In genomic region chr18:3451166-3451988, GRCh38 we compare ENCODE assay signal across 8 cellular contexts. TPM values are rescaled to one million over a fixed set of nuclear protein-coding genes. Genes with fewer than 3 reads are reported as not detected.
DNase-seq lines count a peak whose midpoint lies in the region; ATAC-seq and TF ChIP-seq lines count a peak whose summit lies in the region.

No MANE protein-coding gene starts in this region.

- peaks cover 31% of the 10 kb centered on the region for H3K4me1 ChIP-seq in RWPE2 (ENCODE audit: insufficient read depth, poor library complexity, severe bottlenecking)

- H3K9me3 ChIP-seq in RWPE2 (ENCODE audit: severe bottlenecking) = no peaks in the 10 kb centered on the region

- no peaks in the 10 kb centered on the region for H3K27me3 Mint-ChIP-seq in nephron (ENCODE audit: low read depth)

- ATAC-seq in RWPE2 (ENCODE audit: low read depth) (no peak), HG03439 (IDR thresholded peaks at IDR 0.05; ENCODE audit: unreplicated experiment) (no peak)

- peak overlapping the region; percentile 99 to 100 (median 99) for H3K27ac Mint-ChIP-seq in nephron

- H3K4me1 Mint-ChIP-seq in nephron = peaks cover 46% of the 10 kb centered on the region

- H3K27me3 ChIP-seq in BJ (ENCODE audit: control insufficient read depth, insufficient read depth, low read length) = no peaks in the 10 kb centered on the region
- H3K27me3 ChIP-seq in RWPE2 (ENCODE audit: insufficient read depth, poor library complexity, severe bottlenecking) = no peaks in the 10 kb centered on the region

- H3K36me3 ChIP-seq in BJ (ENCODE audit: control insufficient read depth, insufficient read depth, low read length) = no peaks in the 10 kb centered on the region
- peaks cover 37% of the 10 kb centered on the region for H3K36me3 ChIP-seq in RWPE2 (ENCODE audit: low read depth)

- H3K4me3 Mint-ChIP-seq in nephron = peak overlapping the region; percentile 96 to 99 (median 99)

- peaks cover 7% of the 10 kb centered on the region for H3K36me3 Mint-ChIP-seq in nephron (ENCODE audit: low read depth)

- H3K4me3 ChIP-seq in BJ (ENCODE audit: low read depth, low read length) (peak overlapping the region; percentile 96), RWPE2 (ENCODE audit: severe bottlenecking) (peak overlapping the region; percentile 92), fibroblast of the aortic adventitia (ENCODE audit: low read depth, low read length) (peak overlapping the region; percentile 68)

- H3K27ac ChIP-seq in RWPE2 (ENCODE audit: poor library complexity, severe bottlenecking) = peak overlapping the region; percentile 93

- H3K9me3 Mint-ChIP-seq in nephron = no peaks in the 10 kb centered on the region

- POLR2A ChIA-PET in BJ (lab: Charles Lee) = interaction anchor here (0.6 to 0.7 kb wide), 2 partner anchors 15 to 173 kb away, joined by 4 read pairs; no protein-coding TSS in a partner anchor

- CTCF ChIA-PET in BJ (lab: Yijun Ruan, JAX) = interaction anchor here (0.8 to 5.7 kb wide), 6 partner anchors 134 to 215 kb away, joined by 3 to 53 read pairs (median 10); no protein-coding TSS in a partner anchor

- DNase-seq in BJ (ENCODE audit: low read depth) (peak; percentile 69), HS-27A (ENCODE audit: low read depth) (peak; percentile 82), RWPE2 (ENCODE audit: low spot score) (peak; percentile 80), fibroblast of the aortic adventitia (ENCODE audit: low read depth) (peak; percentile 95)
- peak; percentile 73 for DNase-seq in activated effector memory CD4-positive, alpha-beta T cell treated with Interleukin-2 at 50 U/mL for 16 hours
- peak; percentile 73 to 85 (median 80) for DNase-seq in stimulated activated naive CD4-positive, alpha-beta T cell (lab: John Stamatoyannopoulos, UW)

- no peak for TF ChIP-seq CTCF in BJ (IDR thresholded peaks at IDR 0.05; ENCODE audit: insufficient read depth, low read depth, low read length)
- TF ChIP-seq CTCF in RWPE2 (IDR thresholded peaks at IDR 0.05; ENCODE audit: poor library complexity, severe bottlenecking) = no peak
- TF ChIP-seq CTCF in fibroblast of the aortic adventitia (IDR thresholded peaks at IDR 0.05; ENCODE audit: insufficient read depth, low read length) = no peak
- TF ChIP-seq CTCF in nephron (IDR thresholded peaks at IDR 0.05; ENCODE audit: unreplicated experiment in 3 of 3) = no peak

RNA-seq across cellular contexts. Expression of gene TGIF1, which starts 1.4 kb away (rescaled TPM):
- polyA plus RNA-seq in BJ (2011; rRNA removed) = 64.8 and 78.9 TPM in 2 replicates
- polyA minus RNA-seq in BJ (2011; rRNA and poly(A)+ RNA removed) = 60.7 and 91.7 TPM in 2 replicates
- 68.4 and 106 TPM in 2 replicates for total RNA-seq in fibroblast of the aortic adventitia (ENCODE audit: low replicate concordance)
